In genomic region chr20:46607849-46608497, GRCh38 we compare ENCODE assay signal across 1 cellular context.
TF ChIP-seq lines count a peak whose summit lies in the region.

No MANE protein-coding gene starts in this region.

TF ChIP-seq in HepG2, 621 proteins besides CTCF, POLR2A, EP300 and RAD21 (continued from another document and continues in another):
- TF ChIP-seq FOSL2 (CRISPR knock-in tag; IDR thresholded peaks at IDR 0.05) (peak; percentile 36; the same call in 1 of the 2 replicates), ZNF3 (CRISPR knock-in tag; IDR thresholded peaks at IDR 0.05) (no peak), HOXA9 (CRISPR knock-in tag; IDR thresholded peaks at IDR 0.05; ENCODE audit: borderline replicate concordance) (no peak), SAP130 (CRISPR knock-in tag; IDR thresholded peaks at IDR 0.05; ENCODE audit: low read depth) (no peak), PREB (CRISPR knock-in tag; IDR thresholded peaks at IDR 0.05) (no peak), ZSCAN29 (CRISPR knock-in tag; conservative IDR thresholded peaks at IDR 0.05) (no peak), SNAPC2 (CRISPR knock-in tag; IDR thresholded peaks at IDR 0.05) (peak; percentile 81; the same call in 1 of the 2 replicates), ZBTB14 (CRISPR knock-in tag; IDR thresholded peaks at IDR 0.05) (no peak), AHR (CRISPR knock-in tag; IDR thresholded peaks at IDR 0.05) (no peak), RNF219 (CRISPR knock-in tag; IDR thresholded peaks at IDR 0.05) (no peak), ZBTB7B (CRISPR knock-in tag; IDR thresholded peaks at IDR 0.05) (peak; percentile 50; the same call in 1 of the 2 replicates), NONO (IDR thresholded peaks at IDR 0.05) (no peak), NONO (CRISPR knock-in tag; conservative IDR thresholded peaks at IDR 0.05) (peak; percentile 66), SP1 (IDR thresholded peaks at IDR 0.05) (no peak), SP1 (CRISPR knock-in tag; IDR thresholded peaks at IDR 0.05) (0 out of 2 replicates have a peak, but pooled peaks have one; percentile 18), NCOA2 (CRISPR knock-in tag; IDR thresholded peaks at IDR 0.05) (peak; percentile 49; the same call in 1 of the 2 replicates), SETDB1 (CRISPR knock-in tag; IDR thresholded peaks at IDR 0.05; ENCODE audit: borderline replicate concordance) (no peak), PHF21A (CRISPR knock-in tag; IDR thresholded peaks at IDR 0.05) (no peak; the same call in 1 of the 2 replicates), ZNF678 (CRISPR knock-in tag; IDR thresholded peaks at IDR 0.05) (no peak), ZXDC (CRISPR knock-in tag; IDR thresholded peaks at IDR 0.05) (no peak), LRRFIP1 (CRISPR knock-in tag; conservative IDR thresholded peaks at IDR 0.05) (no peak), CREB3 (CRISPR knock-in tag; IDR thresholded peaks at IDR 0.05) (0 out of 2 replicates have a peak, but pooled peaks have one; percentile 60), ZNF75D (CRISPR knock-in tag; IDR thresholded peaks at IDR 0.05; ENCODE audit: borderline replicate concordance) (no peak), HMG20A (CRISPR knock-in tag; IDR thresholded peaks at IDR 0.05; ENCODE audit: borderline replicate concordance) (peak; percentile 46; the same call in 1 of the 2 replicates), THYN1 (CRISPR knock-in tag; IDR thresholded peaks at IDR 0.05; ENCODE audit: borderline replicate concordance, low read depth) (no peak), RARA (CRISPR knock-in tag; IDR thresholded peaks at IDR 0.05) (peak; percentile 29; the same call in 1 of the 2 replicates), GPN1 (CRISPR knock-in tag; IDR thresholded peaks at IDR 0.05; ENCODE audit: borderline replicate concordance) (no peak), CENPBD1 (CRISPR knock-in tag; IDR thresholded peaks at IDR 0.05; ENCODE audit: borderline replicate concordance, low read depth) (no peak), ZNF124 (CRISPR knock-in tag; IDR thresholded peaks at IDR 0.05) (no peak), KLF13 (CRISPR knock-in tag; IDR thresholded peaks at IDR 0.05) (no peak), REL (CRISPR knock-in tag; conservative IDR thresholded peaks at IDR 0.05) (no peak), FOXP1 (IDR thresholded peaks at IDR 0.05) (no peak), FOXP1 (CRISPR knock-in tag; IDR thresholded peaks at IDR 0.05) (no peak), RXRB (CRISPR knock-in tag; IDR thresholded peaks at IDR 0.05; ENCODE audit: borderline replicate concordance) (peak; percentile 74), HOXA3 (CRISPR knock-in tag; IDR thresholded peaks at IDR 0.05) (no peak), ZNF781 (CRISPR knock-in tag; IDR thresholded peaks at IDR 0.05; ENCODE audit: borderline replicate concordance, not compliant biosample characterization) (peak; percentile 29), SMC3 (IDR thresholded peaks at IDR 0.05; ENCODE audit: low read length) (peak; percentile 5), FIP1L1 (IDR thresholded peaks at IDR 0.05; ENCODE audit: borderline replicate concordance, insufficient read depth, low read depth, low read length) (no peak), ZSCAN5A (CRISPR knock-in tag; IDR thresholded peaks at IDR 0.05; ENCODE audit: borderline replicate concordance) (no peak), RBAK (CRISPR knock-in tag; IDR thresholded peaks at IDR 0.05) (peak; percentile 20; the same call in 1 of the 2 replicates), ZNF557 (CRISPR knock-in tag; IDR thresholded peaks at IDR 0.05) (no peak), ZFP90 (CRISPR knock-in tag; IDR thresholded peaks at IDR 0.05; ENCODE audit: borderline replicate concordance) (0 out of 2 replicates have a peak, but pooled peaks have one; percentile 12), ZBTB4 (CRISPR knock-in tag; IDR thresholded peaks at IDR 0.05; ENCODE audit: borderline replicate concordance) (0 out of 2 replicates have a peak, but pooled peaks have one; percentile 4), KDM4B (CRISPR knock-in tag; IDR thresholded peaks at IDR 0.05) (no peak), GTF2F1 (IDR thresholded peaks at IDR 0.05; ENCODE audit: low read length) (no peak), ZNF562 (CRISPR knock-in tag; IDR thresholded peaks at IDR 0.05; ENCODE audit: borderline replicate concordance) (no peak), TAF1 (CRISPR knock-in tag; IDR thresholded peaks at IDR 0.05) (no peak), FOXM1 (CRISPR knock-in tag; IDR thresholded peaks at IDR 0.05) (no peak), ZNF329 (CRISPR knock-in tag; IDR thresholded peaks at IDR 0.05; ENCODE audit: low read depth) (no peak), ZNF230 (CRISPR knock-in tag; IDR thresholded peaks at IDR 0.05) (0 out of 2 replicates have a peak, but pooled peaks have one; percentile 1), ATF4 (CRISPR knock-in tag; IDR thresholded peaks at IDR 0.05) (0 out of 4 replicates have a peak, but pooled peaks of 1 of the 2 experiments have one; percentile 22), NR2F6 (IDR thresholded peaks at IDR 0.05) (peak; percentile 80), NR2F6 (CRISPR knock-in tag; IDR thresholded peaks at IDR 0.05) (no peak; the same call in 1 of the 2 replicates)
